18 cellular contexts compared by ENCODE assay signal in genomic region chr21:40270134-40270533, GRCh38.
DNase-seq lines count a peak whose midpoint lies in the region; ATAC-seq and TF ChIP-seq lines count a peak whose summit lies in the region.
"Had no signal": no experiment of that assay in that cellular context is flagged by ENCODE, and none has a peak within 500 bp of the region (broad histone marks: within the 10 kb centered on the region; RNA-seq: fewer than 3 reads in every experiment).

No MANE protein-coding gene starts in this region.

- 18% methylated on average over 4 of the region's 4 CpGs for WGBS in esophagus muscularis mucosa
- WGBS in body of pancreas, 2 donors, result 44 to 53% methylated on average over 4 of the region's 4 CpGs
- WGBS in esophagus squamous epithelium, 2 donors, result 37 to 53% methylated on average over 3 to 4 of the region's 4 CpGs

- intact Hi-C loops in esophagus muscularis mucosa (cut with DNase I), result no loop called here
- intact Hi-C loops in body of pancreas (cut with DNase I), result no loop called here
- intact Hi-C loops in esophagus squamous epithelium (cut with DNase I), result no loop called here

- H3K27ac ChIP-seq in esophagus muscularis mucosa (replicated peaks in 1 of 4), result no peak overlapping the region
- no peak overlapping the region for H3K27ac ChIP-seq in body of pancreas
- no peak overlapping the region for H3K27ac ChIP-seq in esophagus squamous epithelium
- H3K27ac ChIP-seq: 22Rv1; A549; BLaER1 treated with 17β-estradiol and CSF1 and Interleukin-3, amounts not matched to agents 10 nM and 100 nM; C4-2B had no signal

- no peak for ATAC-seq in body of pancreas
- no peak for ATAC-seq in HG03460 (IDR thresholded peaks at IDR 0.05; ENCODE audit: unreplicated experiment)
- ATAC-seq: A549; CD8-positive, alpha-beta T cell had no signal

- H3K9me3 ChIP-seq in esophagus muscularis mucosa (no peaks in the 10 kb centered on the region), body of pancreas (no peaks in the 10 kb centered on the region), esophagus squamous epithelium (no peaks in the 10 kb centered on the region)
- H3K9me3 ChIP-seq: A549; BLaER1 treated with 17β-estradiol and CSF1 and Interleukin-3, amounts not matched to agents 10 nM and 100 nM; Caco-2 had no signal

- H3K27me3 ChIP-seq in esophagus muscularis mucosa (no peaks in the 10 kb centered on the region), body of pancreas (no peaks in the 10 kb centered on the region), esophagus squamous epithelium (no peaks in the 10 kb centered on the region)
- H3K27me3 ChIP-seq: BLaER1 treated with 17β-estradiol and CSF1 and Interleukin-3, amounts not matched to agents 10 nM and 100 nM had no signal

- no peaks in the 10 kb centered on the region for H3K36me3 ChIP-seq in esophagus muscularis mucosa
- H3K36me3 ChIP-seq in body of pancreas (replicated peaks in 1 of 2; ENCODE audit: insufficient read depth in 1 of 2, low read depth in 2 of 2), result no peaks in the 10 kb centered on the region
- H3K36me3 ChIP-seq in esophagus squamous epithelium, result no peaks in the 10 kb centered on the region
- H3K36me3 ChIP-seq: BLaER1 treated with 17β-estradiol and CSF1 and Interleukin-3, amounts not matched to agents 10 nM and 100 nM had no signal

- TF ChIP-seq POLR2A in esophagus muscularis mucosa (IDR thresholded peaks at IDR 0.05; ENCODE audit: low read depth) (no peak), body of pancreas (IDR thresholded peaks at IDR 0.05) (no peak), esophagus squamous epithelium (IDR thresholded peaks at IDR 0.05) (no peak)

- no peak for TF ChIP-seq EP300 in esophagus muscularis mucosa (IDR thresholded peaks at IDR 0.05)

- H3K4me3 ChIP-seq in esophagus muscularis mucosa, result no peak overlapping the region
- H3K4me3 ChIP-seq in body of pancreas, result no peak overlapping the region
- no peak overlapping the region for H3K4me3 ChIP-seq in esophagus squamous epithelium
- H3K4me3 ChIP-seq: A549; BLaER1 treated with 17β-estradiol and CSF1 and Interleukin-3, amounts not matched to agents 10 nM and 100 nM had no signal

- H3K4me1 ChIP-seq in esophagus muscularis mucosa (no peaks in the 10 kb centered on the region), body of pancreas (no peaks in the 10 kb centered on the region), esophagus squamous epithelium (no peaks in the 10 kb centered on the region)
- H3K4me1 ChIP-seq: A549; BLaER1 treated with 17β-estradiol and CSF1 and Interleukin-3, amounts not matched to agents 10 nM and 100 nM; Caco-2 had no signal

- TF ChIP-seq CTCF in esophagus muscularis mucosa (IDR thresholded peaks at IDR 0.05) (no peak), body of pancreas (IDR thresholded peaks at IDR 0.05) (no peak), esophagus squamous epithelium (IDR thresholded peaks at IDR 0.05) (no peak)

- DNase-seq in esophagus muscularis mucosa (ENCODE audit: extremely low spot score), result peak; percentile 37
- peak; percentile 45 for DNase-seq in middle frontal gyrus (ENCODE audit: extremely low spot score, low spot score)
- DNase-seq in occipital lobe (lab: John Stamatoyannopoulos, UW), result peak; percentile 27
- peak; percentile 56 for DNase-seq in superior temporal gyrus (ENCODE audit: extremely low spot score)
- no peak for DNase-seq in body of pancreas
- no peak for DNase-seq in esophagus squamous epithelium (lab: John Stamatoyannopoulos, UW)
- DNase-seq: AML-193; Caco-2; Calu3; CD4-positive, alpha-beta T cell; CD8-positive, alpha-beta T cell; DMS79 treated with DMSO at 0.1 percent for 48 hours; GF-D8 had no signal

Comparison
In these comparisons a context has a peak if more than half of its experiments do, and no peak if none do; other contexts are left out.
1. DNase-seq: peak in esophagus muscularis mucosa (single experiment), middle frontal gyrus (single experiment), occipital lobe (single experiment) and superior temporal gyrus (single experiment); none in body of pancreas (0 of 4) and esophagus squamous epithelium (single experiment).